ENCODE assay signal across 18 cellular contexts in genomic region chr7:28671526-28671925, GRCh38.
"Had no signal": no experiment of that assay in that cellular context is flagged by ENCODE, and none has a peak within 500 bp of the region (broad histone marks: within the 10 kb centered on the region; RNA-seq: fewer than 3 reads in every experiment).

No MANE protein-coding gene starts in this region.

- H3K36me3 ChIP-seq: colonic mucosa, heart right ventricle, stomach, upper lobe of left lung, uterus had no signal

- FAIRE-seq: endothelial cell of umbilical vein, frontal cortex, small intestine had no signal

- ATAC-seq: heart right ventricle; left lobe of liver; naive thymus-derived CD4-positive, alpha-beta T cell; right cardiac atrium had no signal

- H3K4me3 Mint-ChIP-seq: naive thymus-derived CD4-positive, alpha-beta T cell; nephron progenitor cell had no signal

- H3K9me3 ChIP-seq: colonic mucosa, heart right ventricle, stomach, upper lobe of left lung, uterus had no signal

- H3K4me1 ChIP-seq: colonic mucosa, stomach, uterus had no signal

- H3K4me3 ChIP-seq: colonic mucosa, heart right ventricle, stomach, upper lobe of left lung, uterus had no signal

- DNase-seq: colonic mucosa; dermis blood vessel endothelial cell; heart right ventricle; hypothalamus; mammary epithelial cell; naive thymus-derived CD4-positive, alpha-beta T cell; nephron progenitor cell; right cardiac atrium; small intestine; stimulated activated CD4-positive, alpha-beta T cell treated with anti-CD3 and anti-CD28 coated beads, Interleukin-12 subunit alpha, Interleukin-12 subunit beta, amount 100 ng/mL, for 4 hours; stimulated activated naive CD4-positive, alpha-beta T cell; stomach; upper lobe of left lung; uterus had no signal

- H3K9me3 Mint-ChIP-seq: nephron progenitor cell had no signal

- H3K36me3 Mint-ChIP-seq: naive thymus-derived CD4-positive, alpha-beta T cell had no signal

- H3K27me3 Mint-ChIP-seq: naive thymus-derived CD4-positive, alpha-beta T cell had no signal

- H3K27ac ChIP-seq: colonic mucosa, heart right ventricle, stomach, upper lobe of left lung, uterus had no signal

- H3K27me3 ChIP-seq: colonic mucosa, heart right ventricle, stomach, upper lobe of left lung, uterus had no signal

- H3K27ac Mint-ChIP-seq: naive thymus-derived CD4-positive, alpha-beta T cell; nephron progenitor cell; progenitor cell of endocrine pancreas had no signal
